17 cellular contexts compared by ENCODE assay signal in genomic region chr6:21648475-21649050, GRCh38. TPM values are rescaled to one million over a fixed set of nuclear protein-coding genes. Genes with fewer than 3 reads are reported as not detected.
A peak's percentile ranks its signal among the peaks of the same experiment; 100 is the strongest.
DNase-seq lines count a peak whose midpoint lies in the region; ATAC-seq, FAIRE-seq and TF ChIP-seq lines count a peak whose summit lies in the region.
"Had no signal": no experiment of that assay in that cellular context is flagged by ENCODE, and none has a peak within 500 bp of the region (broad histone marks: within the 10 kb centered on the region; RNA-seq: fewer than 3 reads in every experiment).

No MANE protein-coding gene starts in this region.

- H3K4me3 ChIP-seq in HAP-1 = no peak overlapping the region
- no peak overlapping the region for H3K4me3 ChIP-seq in GM12878
- H3K4me3 ChIP-seq in A673 (ENCODE audit: low read depth, low read length, poor library complexity, severe bottlenecking) = no peak overlapping the region
- H3K4me3 ChIP-seq: neural progenitor cell had no signal

- intact Hi-C loops in GM12878 (cut with micrococcal nuclease; ENCODE audit: unreplicated experiment) = no loop called here
- intact Hi-C loops in A673 (cut with micrococcal nuclease; ENCODE audit: unreplicated experiment) = no loop called here

- no peak for TF ChIP-seq EP300 in GM12878 (IDR thresholded peaks at IDR 0.05; ENCODE audit: borderline replicate concordance in 1 of 2, control insufficient read depth in 1 of 2, low read depth in 2 of 2, low read length in 2 of 2)

- TF ChIP-seq POLR2A in GM12878 (IDR thresholded peaks at IDR 0.05; ENCODE audit: low read depth, low read length) = no peak

- CTCF ChIA-PET in GM12878 (lab: Yijun Ruan, JAX) (no interaction called here), A673 (lab: Charles Lee) (no interaction called here)
- CTCF ChIA-PET in activated naive CD4-positive, alpha-beta T cell treated with anti-CD3 and anti-CD28 coated beads, Interleukin-2, amount 10 ng/mL, durations not matched to agents 7 days and 5 days (lab: Charles Lee) = no interaction called here

- H3K9ac ChIP-seq in GM12878 (ENCODE audit: control insufficient read depth, insufficient read depth, low read length) = no peak overlapping the region
- H3K9ac ChIP-seq: neural progenitor cell had no signal

- DNase-seq in HAP-1 (ENCODE audit: low spot score in 2 of 2) (peak; percentile 63 to 93), Kasumi-1 (lab: John Stamatoyannopoulos, UW) (peak; percentile 44 to 67), GM12878 (ENCODE audit: low read depth, low spot score) (no peak), HK-2 (ENCODE audit: unreplicated experiment) (no peak), A673 (ENCODE audit: low spot score) (no peak)
- DNase-seq in activated naive CD4-positive, alpha-beta T cell treated with anti-CD3 and anti-CD28 coated beads, Interleukin-2, amount 10 ng/mL, durations not matched to agents 7 days and 5 days = no peak
- DNase-seq: BE2C; DMS79; effector CD4-positive, alpha-beta T cell; NCI-H2107; small intestine had no signal

- TF ChIP-seq CTCF in GM12878 (IDR thresholded peaks at IDR 0.05 in 2 of 3, conservative IDR thresholded peaks at IDR 0.05 in 1 of 3; ENCODE audit: control insufficient read depth in 2 of 3, extremely low read depth in 1 of 3, insufficient read depth in 1 of 3, low read depth in 3 of 3, low read length in 3 of 3) = no peak
- TF ChIP-seq CTCF in A673 (conservative IDR thresholded peaks at IDR 0.05; ENCODE audit: low read depth, low read length) = no peak

- no TSS peak for BruUV-seq in GM12878 (replicated peaks; lab: Mats Ljungman, UMichigan)
- no TSS peak for BruUV-seq in A673 (replicated peaks; lab: Mats Ljungman, UMichigan)

- no peak for TF ChIP-seq RAD21 in GM12878 (IDR thresholded peaks at IDR 0.05; ENCODE audit: insufficient read depth, low read depth, low read length)

- no peak overlapping the region for H2AFZ ChIP-seq in GM12878 (ENCODE audit: control insufficient read depth, low read depth, low read length)
- H2AFZ ChIP-seq: neural progenitor cell had no signal

- H3K27me3 ChIP-seq in HAP-1 (ENCODE audit: low read depth) (no peaks in the 10 kb centered on the region), GM12878 (replicated peaks in 1 of 2; ENCODE audit: control insufficient read depth in 2 of 2, insufficient read depth in 2 of 2, low read length in 1 of 2) (no peaks in the 10 kb centered on the region), A673 (replicated peaks; ENCODE audit: insufficient read depth, low read depth, low read length, poor library complexity) (no peaks in the 10 kb centered on the region)
- H3K27me3 ChIP-seq: BE2C, neural progenitor cell had no signal

- H3K4me2 ChIP-seq in GM12878 (ENCODE audit: control insufficient read depth, insufficient read depth) = no peak overlapping the region
- H3K4me2 ChIP-seq: neural progenitor cell had no signal

- FAIRE-seq in GM12878 (lab: Jason Lieb, UNC) = no peak
- FAIRE-seq: GM18507, H1, small intestine had no signal

- H4K20me1 ChIP-seq in GM12878 (ENCODE audit: control insufficient read depth, insufficient read depth) = no peaks in the 10 kb centered on the region

- H3K9me3 Mint-ChIP-seq in activated naive CD4-positive, alpha-beta T cell treated with anti-CD3 and anti-CD28 coated beads, Interleukin-2, amount 10 ng/mL, durations not matched to agents 7 days and 5 days = peaks cover 6% of the 10 kb centered on the region

- no peaks in the 10 kb centered on the region for H3K36me3 ChIP-seq in HAP-1 (replicated peaks)
- no peaks in the 10 kb centered on the region for H3K36me3 ChIP-seq in GM12878 (ENCODE audit: control insufficient read depth in 2 of 2, insufficient read depth in 2 of 2, low read length in 1 of 2)
- no peaks in the 10 kb centered on the region for H3K36me3 ChIP-seq in A673 (ENCODE audit: insufficient read depth, low read length, poor library complexity, severe bottlenecking)
- H3K36me3 ChIP-seq: BE2C, neural progenitor cell had no signal

- SMC1A ChIA-PET in GM12878 (lab: Charles Lee; ENCODE audit: uncharacterized antibody, unreplicated experiment) = no interaction called here

- H3K4me1 ChIP-seq in HAP-1 (peaks cover 13% of the 10 kb centered on the region), GM12878 (ENCODE audit: control insufficient read depth, insufficient read depth, low read length) (no peaks in the 10 kb centered on the region), A673 (ENCODE audit: insufficient read depth, low read length, poor library complexity, severe bottlenecking) (no peaks in the 10 kb centered on the region)
- H3K4me1 ChIP-seq: BE2C, neural progenitor cell had no signal

- in situ Hi-C loops in HAP-1 (cut with MboI; ENCODE audit: low sequenced_read_pairs) (no loop called here), GM12878 (cut with MboI) (no loop called here)

- H3K9me3 ChIP-seq in HAP-1 (no peaks in the 10 kb centered on the region), GM12878 (replicated peaks; ENCODE audit: control insufficient read depth, insufficient read depth, low read length) (no peaks in the 10 kb centered on the region), A673 (ENCODE audit: low read depth, low read length, poor library complexity, severe bottlenecking) (no peaks in the 10 kb centered on the region)
- H3K9me3 ChIP-seq: BE2C had no signal

- peak; percentile 89 for ATAC-seq in GM18519 (IDR thresholded peaks at IDR 0.05; ENCODE audit: low FRiP score, unreplicated experiment)
- ATAC-seq in GM12878 = peak; percentile 90
- no peak for ATAC-seq in SK-N-SH treated with all-trans-retinoic acid at 6 μM for 48 hours

- H3K27ac Mint-ChIP-seq in activated naive CD4-positive, alpha-beta T cell treated with anti-CD3 and anti-CD28 coated beads, Interleukin-2, amount 10 ng/mL, durations not matched to agents 7 days and 5 days = no peak overlapping the region
- H3K27ac Mint-ChIP-seq: neural progenitor cell; T-helper 1 cell treated with Interleukin-12 subunit alpha and Interleukin-12 subunit beta and Interleukin-4 antibody, amounts not matched to agents 30 μg/mL and 1 μg/mL, for 36 hours had no signal

- WGBS in GM12878 (ENCODE audit: insufficient coverage, insufficient replicate concordance, low lambda C conversion rate, missing lambda C conversion rate) = 17% methylated on average over 3 of the region's 3 CpGs

- no peaks in the 10 kb centered on the region for H3K27me3 Mint-ChIP-seq in activated naive CD4-positive, alpha-beta T cell treated with anti-CD3 and anti-CD28 coated beads, Interleukin-2, amount 10 ng/mL, durations not matched to agents 7 days and 5 days

- no peaks in the 10 kb centered on the region for H3K36me3 Mint-ChIP-seq in activated naive CD4-positive, alpha-beta T cell treated with anti-CD3 and anti-CD28 coated beads, Interleukin-2, amount 10 ng/mL, durations not matched to agents 7 days and 5 days

- H3K4me3 Mint-ChIP-seq in activated naive CD4-positive, alpha-beta T cell treated with anti-CD3 and anti-CD28 coated beads, Interleukin-2, amount 10 ng/mL, durations not matched to agents 7 days and 5 days = no peak overlapping the region
- H3K4me3 Mint-ChIP-seq: neural progenitor cell; T-helper 1 cell treated with Interleukin-12 subunit alpha and Interleukin-12 subunit beta and Interleukin-4 antibody, amounts not matched to agents 30 μg/mL and 1 μg/mL, for 36 hours had no signal

- no peaks in the 10 kb centered on the region for H3K79me2 ChIP-seq in GM12878 (ENCODE audit: control insufficient read depth, insufficient read depth, low read length)

- H3K4me1 Mint-ChIP-seq in activated naive CD4-positive, alpha-beta T cell treated with anti-CD3 and anti-CD28 coated beads, Interleukin-2, amount 10 ng/mL, durations not matched to agents 7 days and 5 days = no peaks in the 10 kb centered on the region

- H3K27ac ChIP-seq in GM12878 (ENCODE audit: control insufficient read depth, insufficient read depth) = no peak overlapping the region
- H3K27ac ChIP-seq in A673 (ENCODE audit: low read depth, low read length, poor library complexity, severe bottlenecking) = no peak overlapping the region
- H3K27ac ChIP-seq: neural progenitor cell had no signal

- RAD21 ChIA-PET in GM12878 (lab: Charles Lee; ENCODE audit: unreplicated experiment) = interaction anchor here (0.7 kb wide), 1 partner anchor 47 kb away, joined by 3 read pairs; no protein-coding TSS in a partner anchor

- POLR2A ChIA-PET in GM12878 (lab: Charles Lee) = no interaction called here
- POLR2A ChIA-PET in A673 (lab: Charles Lee; ENCODE audit: low non-redundant PET) = no interaction called here

TF ChIP-seq in GM12878, 131 proteins besides CTCF, POLR2A, EP300 and RAD21 (continues in another document):
- peak; percentile 92 for TF ChIP-seq RUNX3 (IDR thresholded peaks at IDR 0.05; ENCODE audit: low read length)
- peak; percentile 59; the same call in 1 of the 2 replicates for TF ChIP-seq ATF7 (IDR thresholded peaks at IDR 0.05; ENCODE audit: low read depth)
- TF ChIP-seq SPI1 (IDR thresholded peaks at IDR 0.05; ENCODE audit: borderline replicate concordance, insufficient read depth, low read depth, low read length) = peak; percentile 81
- TF ChIP-seq ZNF384 (IDR thresholded peaks at IDR 0.05; ENCODE audit: borderline replicate concordance, low read depth, low read length) = peak; percentile 98

TF ChIP-seq in SK-N-SH treated with all-trans-retinoic acid at 6 μM for 48 hours, 23 proteins besides CTCF, POLR2A, EP300 and RAD21 (continues in another document):
- no peak for TF ChIP-seq TOX (CRISPR knock-in tag; IDR thresholded peaks at IDR 0.05; ENCODE audit: borderline replicate concordance)
- no peak for TF ChIP-seq TCF4 (CRISPR knock-in tag; IDR thresholded peaks at IDR 0.05; ENCODE audit: borderline replicate concordance)
- no peak for TF ChIP-seq SNAI2 (CRISPR knock-in tag; IDR thresholded peaks at IDR 0.05)

RNA-seq across cellular contexts. Expression of gene SOX4, which starts 55.0 kb away (rescaled TPM):
- 29.1 and 31.1 TPM in 2 replicates for total RNA-seq in GM12878 (2013; cell fraction: nucleolus; rRNA removed)
- total RNA-seq in GM12878 (2014; rRNA removed) (22.8 and 24.2 TPM in 2 replicates), GM12878 (2014; rRNA removed; fragmentation: Illumina TruSeq; extraction: Trizol) (20.9 and 22.0 TPM in 2 replicates), GM12878 (2021) (49.4 and 49.9 TPM in 2 replicates), A673 (2021) (50.7 and 59.4 TPM in 2 replicates)
- 6.2 TPM for polyA plus RNA-seq in GM12878 (2011; ENCODE audit: low read depth)
- polyA plus RNA-seq in GM12878 (2011; rRNA removed) (16.8 and 16.9 TPM in 2 replicates), GM12878 (2014; fragmentation: Illumina TruSeq; extraction: Trizol) (19.8 and 23.7 TPM in 2 replicates), GM12878 (2014; fragmentation: Nextera tagmentation; extraction: Ambion mirVana) (100 to 1,000 TPM in 1 of 2 experiments, 10 to 100 TPM in 1; 46.3 to 119 TPM), GM12878 (2014; rRNA removed) (19.6 and 19.7 TPM in 2 replicates), GM12878 (2016; fragmentation: Nextera tagmentation; extraction: Ambion mirVana) (10 to 100 TPM; 30.2 to 32.3 TPM)
- 6.8 and 9.5 TPM in 2 replicates for polyA plus RNA-seq in GM12878 (2011; cell fraction: cytosol; rRNA removed)
- 13.9 and 18.1 TPM in 2 replicates for polyA plus RNA-seq in GM12878 (2011; cell fraction: nucleus; rRNA removed)
- 14.1 and 20.0 TPM in 2 replicates for polyA plus RNA-seq in GM12878 (2012)
- 11.8 and 15.6 TPM in 2 replicates for polyA minus RNA-seq in GM12878 (2011; rRNA and poly(A)+ RNA removed)
- polyA minus RNA-seq in GM12878 (2011; cell fraction: cytosol; rRNA and poly(A)+ RNA removed) = 10.8 TPM in 2 replicates
- 12.8 and 22.2 TPM in 2 replicates for polyA minus RNA-seq in GM12878 (2011; cell fraction: nucleus; rRNA and poly(A)+ RNA removed)

Comparison
In these comparisons a context has a peak if more than half of its experiments do, and no peak if none do; other contexts are left out.
1. DNase-seq: peak in HAP-1 (2 of 2) and Kasumi-1 (2 of 2); none in GM12878 (single experiment), HK-2 (single experiment), activated naive CD4-positive, alpha-beta T cell treated with anti-CD3 and anti-CD28 coated beads, Interleukin-2, amount 10 ng/mL, durations not matched to agents 7 days and 5 days (single experiment) and A673 (single experiment).